8 cellular contexts compared by ENCODE assay signal in the genomic region with DNA sequence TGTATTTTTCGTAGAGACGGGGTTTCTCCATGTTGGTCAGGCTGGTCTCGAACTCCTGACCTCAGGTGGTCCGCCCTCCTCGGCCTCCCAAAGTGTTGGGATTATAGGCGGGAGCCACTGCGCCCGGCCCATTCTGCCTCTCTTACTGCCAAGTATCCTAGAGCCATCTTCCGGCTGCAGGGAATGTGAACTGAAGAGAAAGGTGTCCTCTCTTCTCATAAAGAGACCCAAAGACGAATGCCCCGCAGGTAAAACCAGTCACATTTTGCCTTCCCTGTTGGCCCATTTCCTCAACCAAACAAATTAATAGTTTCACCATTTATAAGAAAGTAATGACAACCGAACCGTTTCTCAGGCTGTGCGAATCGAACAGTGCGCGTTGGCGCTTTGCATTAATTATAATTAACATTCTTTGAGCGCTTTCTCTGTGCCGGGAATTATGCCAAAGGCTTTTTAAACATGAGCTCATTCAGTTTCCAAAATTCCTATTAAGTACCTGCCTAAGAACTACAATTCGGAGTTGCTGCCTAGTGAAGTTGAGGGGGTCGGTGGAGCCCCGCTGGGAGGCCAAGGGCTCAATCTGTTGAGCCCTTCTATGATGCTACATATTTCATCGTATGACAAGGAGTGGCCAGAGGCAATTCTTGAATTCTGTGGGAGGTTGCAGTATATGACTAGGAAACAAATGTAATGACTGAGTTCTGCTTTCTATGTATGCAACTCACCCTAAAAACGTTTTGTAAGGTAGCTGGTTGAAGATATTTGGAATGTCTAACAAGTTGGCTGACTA. TPM values are rescaled to one million over a fixed set of nuclear protein-coding genes. Genes with fewer than 3 reads are reported as not detected.
DNase-seq lines count a peak whose midpoint lies in the region; ATAC-seq, FAIRE-seq and TF ChIP-seq lines count a peak whose summit lies in the region.

No MANE protein-coding gene starts in this region.

- H3K9me3 Mint-ChIP-seq in CD8-positive, alpha-beta memory T cell = no peaks in the 10 kb centered on the region

- no peaks in the 10 kb centered on the region for H3K27me3 Mint-ChIP-seq in CD8-positive, alpha-beta memory T cell

- peak overlapping the region; percentile 94 for H3K4me3 ChIP-seq in CD8-positive, alpha-beta memory T cell (ENCODE audit: low read length)
- peak overlapping the region; percentile 77 for H3K4me3 ChIP-seq in SJCRH30
- peak overlapping the region in 3 of 4 experiments; percentile 12 to 99 (median 70) for H3K4me3 ChIP-seq in fibroblast of lung (replicated peaks in 1 of 4; ENCODE audit: control extremely low read depth in 1 of 4, insufficient read depth in 1 of 4, low read depth in 3 of 4, low read length in 4 of 4)
- peak overlapping the region; percentile 50 to 72 (median 54) for H3K4me3 ChIP-seq in pancreas

- H3K27ac Mint-ChIP-seq in CD8-positive, alpha-beta memory T cell = peak overlapping the region; percentile 96 to 100 (median 99)

- CTCF ChIA-PET in CD8-positive, alpha-beta memory T cell (lab: Charles Lee) = interaction anchor here (0.8 to 4.6 kb wide), 4 partner anchors 9 to 113 kb away, joined by 3 to 45 read pairs (median 6); a partner anchor contains a TSS

- H3K4me1 Mint-ChIP-seq in CD8-positive, alpha-beta memory T cell = peaks cover 33 to 44% (median 40%) of the 10 kb centered on the region in 3 donors

- 27 to 29% methylated on average over 25 of the region's 25 CpGs for whole genome bisulfite sequencing in pancreas, 2 donors

- peak overlapping the region; percentile 98 to 100 (median 100) for H3K4me3 Mint-ChIP-seq in CD8-positive, alpha-beta memory T cell

- no peaks in the 10 kb centered on the region for H4K20me1 ChIP-seq in fibroblast of lung (ENCODE audit: control insufficient read depth, extremely low read depth, insufficient read depth, low read length)

- peaks cover 0 to 40% (median 17%) of the 10 kb centered on the region in 3 donors for H3K36me3 Mint-ChIP-seq in CD8-positive, alpha-beta memory T cell

- intact Hi-C loops in pancreas (cut with DNase I) = no loop called here

- ATAC-seq in pancreas (peak in 2 of 4 donors; percentile 1 to 3), HG03159 (IDR thresholded peaks at IDR 0.05; ENCODE audit: unreplicated experiment) (no peak)

- H3K9me3 ChIP-seq in CD8-positive, alpha-beta memory T cell (ENCODE audit: low read length) = no peaks in the 10 kb centered on the region
- H3K9me3 ChIP-seq in SJCRH30 (replicated peaks) = no peaks in the 10 kb centered on the region
- no peaks in the 10 kb centered on the region for H3K9me3 ChIP-seq in fibroblast of lung (ENCODE audit: control insufficient read depth, insufficient read depth, low read depth, low read length)
- H3K9me3 ChIP-seq in pancreas = no peaks in the 10 kb centered on the region

- H2AFZ ChIP-seq in fibroblast of lung (ENCODE audit: low read length) = no peak overlapping the region

- peaks cover 14% of the 10 kb centered on the region for H3K36me3 ChIP-seq in CD8-positive, alpha-beta memory T cell (ENCODE audit: insufficient read depth, low read length)
- peaks cover 38% of the 10 kb centered on the region for H3K36me3 ChIP-seq in SJCRH30
- H3K36me3 ChIP-seq in fibroblast of lung (ENCODE audit: control insufficient read depth, insufficient read depth, low read length) = peaks cover 6% of the 10 kb centered on the region
- peaks cover 0 to 10% (median 9%) of the 10 kb centered on the region in 3 donors for H3K36me3 ChIP-seq in pancreas

- peak overlapping the region; percentile 10 for H3K9ac ChIP-seq in fibroblast of lung (ENCODE audit: insufficient read depth, low read length)

- peak overlapping the region; percentile 52 for H3K4me2 ChIP-seq in fibroblast of lung (ENCODE audit: extremely low read depth, insufficient read depth, low read length)

- TF ChIP-seq CTCF in fibroblast of lung (conservative IDR thresholded peaks at IDR 0.05 in 1 of 2, IDR thresholded peaks at IDR 0.05 in 1 of 2; ENCODE audit: low read depth in 1 of 2, low read length in 2 of 2) (no peak), pancreas (IDR thresholded peaks at IDR 0.05) (no peak)

- no peak for DNase-seq in CD8-positive, alpha-beta memory T cell
- DNase-seq in SJCRH30 = peak; percentile 50 to 52
- DNase-seq in fibroblast of lung (ENCODE audit: low read depth in 2 of 2) = peak in 1 of 2 donors; percentile 60
- peak in 1 of 6 donors; percentile 45 for DNase-seq in pancreas
- DNase-seq in nucleus accumbens (lab: John Stamatoyannopoulos, UW) = no peak
- DNase-seq in AML-193 (lab: John Stamatoyannopoulos, UW) = no peak
- no peak for DNase-seq in NCI-H146 treated with DMSO at 0.1 percent for 48 hours (lab: John Stamatoyannopoulos, UW; ENCODE audit: unreplicated experiment)

- POLR2A ChIA-PET in CD8-positive, alpha-beta memory T cell (lab: Charles Lee) = interaction anchor here (0.5 to 3.4 kb wide), 10 partner anchors 11 to 1427 kb away, joined by 3 to 45 read pairs (median 4); a partner anchor contains a TSS

- FAIRE-seq in pancreas (lab: Jason Lieb, UNC) = no peak

- H3K27ac ChIP-seq in CD8-positive, alpha-beta memory T cell (ENCODE audit: low read depth, low read length) = peak overlapping the region; percentile 95
- H3K27ac ChIP-seq in SJCRH30 (peak overlapping the region; percentile 80), fibroblast of lung (ENCODE audit: insufficient read depth, low read length) (peak overlapping the region; percentile 46), pancreas (peak overlapping the region; percentile 70 to 91 (median 89))

- H3K79me2 ChIP-seq in fibroblast of lung (ENCODE audit: control insufficient read depth, insufficient read depth, low read length) = peaks cover 41% of the 10 kb centered on the region

- no peaks in the 10 kb centered on the region for H3K27me3 ChIP-seq in CD8-positive, alpha-beta memory T cell (ENCODE audit: insufficient read depth, low read length, poor library complexity, severe bottlenecking)
- H3K27me3 ChIP-seq in SJCRH30 (no peaks in the 10 kb centered on the region), fibroblast of lung (ENCODE audit: control insufficient read depth, insufficient read depth, low read length) (no peaks in the 10 kb centered on the region), pancreas (no peaks in the 10 kb centered on the region)

- peaks cover 34% of the 10 kb centered on the region for H3K4me1 ChIP-seq in CD8-positive, alpha-beta memory T cell (ENCODE audit: insufficient read depth, low read length)
- H3K4me1 ChIP-seq in SJCRH30 = peaks cover 19% of the 10 kb centered on the region
- peaks cover 6% of the 10 kb centered on the region for H3K4me1 ChIP-seq in fibroblast of lung (ENCODE audit: control insufficient read depth, extremely low read depth, insufficient read depth, low read length)
- H3K4me1 ChIP-seq in pancreas = peaks cover 7 to 24% (median 17%) of the 10 kb centered on the region in 3 donors

RNA-seq across cellular contexts. Expression of a gene that starts 0.8 kb away (rescaled TPM):
- total RNA-seq in CD8-positive, alpha-beta memory T cell = 1,000 to 10,000 TPM; 1,569 to 1,633 TPM
- polyA plus RNA-seq in CD8-positive, alpha-beta memory T cell = 973 TPM
- total RNA-seq in SJCRH30 (2014; rRNA removed; shearing (Covaris generic)) = 5,296 and 6,510 TPM in 2 replicates
- 1,821 and 4,072 TPM in 2 replicates for total RNA-seq in fibroblast of lung
- polyA plus RNA-seq in fibroblast of lung = 768 and 864 TPM in 2 replicates
- polyA plus RNA-seq in fibroblast of lung (2012) = 1,556 and 1,578 TPM in 2 replicates
- polyA minus RNA-seq in fibroblast of lung (ENCODE audit: low replicate concordance) = 119 and 303 TPM in 2 replicates
- total RNA-seq in pancreas = 1,000 to 10,000 TPM in 1 of 6 donors, 100 to 1,000 TPM in 5; 613 to 1,028 (median 732) TPM
- 1,000 to 10,000 TPM; 1,530 to 2,125 TPM for polyA plus RNA-seq in pancreas

RNA-seq across cellular contexts. Expression of a gene that starts 10.4 kb away (rescaled TPM):
- 10 to 100 TPM; 28.9 to 29.7 TPM for total RNA-seq in CD8-positive, alpha-beta memory T cell
- 14.5 TPM for polyA plus RNA-seq in CD8-positive, alpha-beta memory T cell
- 28.6 and 31.3 TPM in 2 replicates for total RNA-seq in SJCRH30 (2014; rRNA removed; shearing (Covaris generic))
- total RNA-seq in fibroblast of lung (21.8 and 26.6 TPM in 2 replicates), pancreas (10 to 100 TPM in 1 of 6 donors, 1 to 10 TPM in 5; 5.4 to 11.0 (median 7.7) TPM)
- polyA plus RNA-seq in fibroblast of lung (11.0 and 11.4 TPM in 2 replicates), pancreas (1 to 10 TPM; 4.5 to 6.8 TPM)
- 7.7 and 8.0 TPM in 2 replicates for polyA plus RNA-seq in fibroblast of lung (2012)
- polyA minus RNA-seq in fibroblast of lung (ENCODE audit: low replicate concordance) = 3.6 and 3.7 TPM in 2 replicates

RNA-seq across cellular contexts. Expression of a gene that starts 37.1 kb away (rescaled TPM):
- total RNA-seq in CD8-positive, alpha-beta memory T cell = 10 to 100 TPM; 16.6 to 17.3 TPM
- 4.5 TPM for polyA plus RNA-seq in CD8-positive, alpha-beta memory T cell
- total RNA-seq in SJCRH30 (2014; rRNA removed; shearing (Covaris generic)) = 46.3 and 48.9 TPM in 2 replicates
- total RNA-seq in fibroblast of lung = 10.1 and 10.8 TPM in 2 replicates
- 2.0 and 2.7 TPM in 2 replicates for polyA plus RNA-seq in fibroblast of lung
- polyA plus RNA-seq in fibroblast of lung (2012) = 2.6 and 3.8 TPM in 2 replicates
- polyA minus RNA-seq in fibroblast of lung (ENCODE audit: low replicate concordance) = 4.7 and 7.2 TPM in 2 replicates
- 1 to 10 TPM; 1.4 to 4.6 (median 2.3) TPM for total RNA-seq in pancreas
- polyA plus RNA-seq in pancreas = 1 to 10 TPM in 1 of 2 donors, under 1 TPM in 1; 0.76 to 1.4 TPM

Comparison
In these comparisons a context has a peak if more than half of its experiments do, and no peak if none do; other contexts are left out.
1. DNase-seq: peak in SJCRH30 (2 of 2); none in CD8-positive, alpha-beta memory T cell (0 of 5), nucleus accumbens (0 of 56), AML-193 (0 of 2) and NCI-H146 treated with DMSO at 0.1 percent for 48 hours (single experiment).
2. Peak in every context shown above with its lines, with median percentiles within 50 percentile points of each other: H3K27ac ChIP-seq and H3K4me3 ChIP-seq.